ENCODE assay signal across 14 cellular contexts in the genomic region with DNA sequence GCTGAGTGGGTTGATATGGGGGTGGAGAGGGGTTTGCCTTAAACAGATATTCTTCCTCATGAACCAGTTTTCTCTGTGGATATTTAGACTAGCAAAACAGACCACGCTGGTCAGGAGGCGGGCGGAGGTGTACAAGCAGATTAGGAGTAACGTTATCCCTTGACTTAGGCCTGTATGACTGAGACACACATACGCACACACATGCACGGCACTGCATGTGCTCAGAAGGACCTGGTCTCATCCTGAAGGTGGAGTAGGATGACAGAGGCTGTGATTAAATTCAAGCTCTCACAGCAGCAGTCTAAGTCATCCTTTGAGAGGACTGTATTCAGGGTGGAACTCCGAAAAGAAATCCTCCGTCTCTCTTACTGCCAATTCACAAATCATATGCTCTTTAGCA.
A peak's percentile ranks its signal among the peaks of the same experiment; 100 is the strongest.
DNase-seq lines count a peak whose midpoint lies in the region; ATAC-seq and TF ChIP-seq lines count a peak whose summit lies in the region.
"Had no signal": no experiment of that assay in that cellular context is flagged by ENCODE, and none has a peak within 500 bp of the region (broad histone marks: within the 10 kb centered on the region; RNA-seq: fewer than 3 reads in every experiment).

No MANE protein-coding gene starts in this region.

- no peaks in the 10 kb centered on the region for H4K20me1 ChIP-seq in H9 (ENCODE audit: control insufficient read depth, insufficient read depth, insufficient read length)

- H3K4me3 ChIP-seq in neuronal stem cell (ENCODE audit: low read length in 2 of 2): peak overlapping the region in 1 of 2 donors; percentile 34
- H3K4me3 ChIP-seq: GM23248 had no signal

- no peak overlapping the region for H3T11ph ChIP-seq in H9 (ENCODE audit: low read length)

- no peak overlapping the region for H4K5ac ChIP-seq in H9 (ENCODE audit: insufficient read length, low read depth, low read length)

- H4K8ac ChIP-seq in H9 (replicated peaks; ENCODE audit: insufficient read length, low read depth, low read length) (no peak overlapping the region), neuronal stem cell (ENCODE audit: low read depth, low read length) (no peak overlapping the region)

- H3K18ac ChIP-seq in H9 (ENCODE audit: insufficient read length, low read depth, low read length) (no peak overlapping the region), neuronal stem cell (ENCODE audit: low read length) (no peak overlapping the region)

- H3K23ac ChIP-seq in H9 (ENCODE audit: insufficient read length, low read depth, low read length): no peak overlapping the region
- no peak overlapping the region for H3K23ac ChIP-seq in neuronal stem cell (ENCODE audit: low read depth, low read length, poor library complexity)

- no peak for ATAC-seq in GM21367 (IDR thresholded peaks at IDR 0.05; ENCODE audit: unreplicated experiment)
- ATAC-seq: CD8-positive, alpha-beta T cell; stimulated activated memory B cell treated with anti-CD40 and anti-IgM and Interleukin-4, amounts not matched to agents 10 μg/mL and 1 μg/mL and 100 μg/mL, for 72 hours; T-helper 17 cell had no signal

- no peak overlapping the region for H3K4ac ChIP-seq in H9 (ENCODE audit: low read depth, low read length)
- no peak overlapping the region for H3K4ac ChIP-seq in neuronal stem cell (ENCODE audit: low read length)

- H3K27ac ChIP-seq in H9 (ENCODE audit: insufficient read length, low read depth, low read length) (no peak overlapping the region), neuronal stem cell (replicated peaks; ENCODE audit: low read length) (no peak overlapping the region)
- H3K27ac ChIP-seq: GM23248 had no signal

- H3K9ac ChIP-seq in H9 (ENCODE audit: extremely low read depth, insufficient read length, low read length) (no peak overlapping the region), neuronal stem cell (ENCODE audit: low read depth, low read length, poor library complexity) (no peak overlapping the region)
- H3K9ac ChIP-seq: GM23248 had no signal

- peak overlapping the region; percentile 63 to 74 for H3K4me3 Mint-ChIP-seq in H9
- H3K4me3 Mint-ChIP-seq: CD8-positive, alpha-beta T cell; stimulated activated memory B cell treated with anti-CD40 and anti-IgM and Interleukin-4, amounts not matched to agents 10 μg/mL and 1 μg/mL and 100 μg/mL, for 72 hours; T-helper 17 cell had no signal

- H3K27me3 ChIP-seq in H9 (ENCODE audit: insufficient read depth, low read length) (no peaks in the 10 kb centered on the region), neuronal stem cell (ENCODE audit: control insufficient read depth in 3 of 3, insufficient read depth in 3 of 3, low read depth in 1 of 3, low read length in 3 of 3) (peaks cover 0 to 2% (median 0%) of the 10 kb centered on the region in 3 experiments)

- H2BK120ac ChIP-seq in H9 (ENCODE audit: low read depth, low read length, poor library complexity, severe bottlenecking): no peak overlapping the region
- H2BK120ac ChIP-seq in neuronal stem cell (ENCODE audit: low read depth, low read length): no peak overlapping the region

- H2BK15ac ChIP-seq in H9 (ENCODE audit: low read depth, low read length) (no peak overlapping the region), neuronal stem cell (ENCODE audit: low read length) (no peak overlapping the region)

- peaks cover 23% of the 10 kb centered on the region for H3K27me3 Mint-ChIP-seq in H9 (ENCODE audit: low read depth)

- no peaks in the 10 kb centered on the region for H3K9me3 ChIP-seq in H9 (ENCODE audit: control insufficient read depth, low read depth, low read length)
- H3K9me3 ChIP-seq in neuronal stem cell (replicated peaks in 1 of 2; ENCODE audit: control insufficient read depth in 2 of 2, insufficient read depth in 1 of 2, low read depth in 1 of 2, low read length in 2 of 2): no peaks in the 10 kb centered on the region

- peaks cover 5% of the 10 kb centered on the region for H3K23me2 ChIP-seq in H9 (ENCODE audit: insufficient read length, low read depth, low read length, poor library complexity, severe bottlenecking)

- no peak overlapping the region for H3K14ac ChIP-seq in H9 (ENCODE audit: insufficient read depth, low read length)
- H3K14ac ChIP-seq in neuronal stem cell (ENCODE audit: low read length): no peak overlapping the region

- no peak overlapping the region for H2BK12ac ChIP-seq in H9 (ENCODE audit: insufficient read length, low read depth, low read length)
- no peak overlapping the region for H2BK12ac ChIP-seq in neuronal stem cell (ENCODE audit: low read length)

- no peak overlapping the region for H2BK20ac ChIP-seq in H9 (ENCODE audit: low read depth, low read length, poor library complexity, severe bottlenecking)

- no peaks in the 10 kb centered on the region for H3K36me3 Mint-ChIP-seq in H9 (ENCODE audit: insufficient read depth in 1 of 3, low read depth in 3 of 3)
- H3K36me3 Mint-ChIP-seq: CD8-positive, alpha-beta T cell; stimulated activated memory B cell treated with anti-CD40 and anti-IgM and Interleukin-4, amounts not matched to agents 10 μg/mL and 1 μg/mL and 100 μg/mL, for 72 hours had no signal

- no peaks in the 10 kb centered on the region for H3K36me3 ChIP-seq in neuronal stem cell (replicated peaks in 1 of 2; ENCODE audit: control insufficient read depth in 2 of 2, insufficient read depth in 2 of 2, low read length in 2 of 2)

- H3K79me1 ChIP-seq in H9 (ENCODE audit: insufficient read depth, low read depth, low read length, poor library complexity, severe bottlenecking) (no peaks in the 10 kb centered on the region), neuronal stem cell (ENCODE audit: low read depth, low read length) (no peaks in the 10 kb centered on the region)

- H3K4me2 ChIP-seq in H9 (ENCODE audit: insufficient read depth, insufficient read length, low read length) (peak overlapping the region; percentile 65), neuronal stem cell (ENCODE audit: insufficient read depth, low read length, poor library complexity, severe bottlenecking) (no peak overlapping the region)

- H2BK5ac ChIP-seq in H9 (ENCODE audit: insufficient read length, low read length) (no peak overlapping the region), neuronal stem cell (ENCODE audit: low read length) (no peak overlapping the region)

- H4K91ac ChIP-seq in H9 (ENCODE audit: insufficient read length, low read depth, low read length) (no peak overlapping the region), neuronal stem cell (ENCODE audit: low read depth, low read length, poor library complexity) (no peak overlapping the region)

- 0 out of 7 replicates have a peak overlapping the region, but pooled peaks of 1 of the 3 experiments have one; percentile 28 for H3K27ac Mint-ChIP-seq in H9
- H3K27ac Mint-ChIP-seq: CD8-positive, alpha-beta T cell; stimulated activated memory B cell treated with anti-CD40 and anti-IgM and Interleukin-4, amounts not matched to agents 10 μg/mL and 1 μg/mL and 100 μg/mL, for 72 hours; T-helper 17 cell had no signal

- no peak overlapping the region for H2AK5ac ChIP-seq in H9 (ENCODE audit: insufficient read length, low read length)
- H2AK5ac ChIP-seq in neuronal stem cell (ENCODE audit: low read depth, low read length): no peak overlapping the region

- H3K56ac ChIP-seq in H9 (ENCODE audit: insufficient read length, low read depth, low read length): no peak overlapping the region

- peaks cover 36 to 38% of the 10 kb centered on the region in 2 experiments for H3K4me1 Mint-ChIP-seq in H9
- H3K4me1 Mint-ChIP-seq: stimulated activated memory B cell treated with anti-CD40 and anti-IgM and Interleukin-4, amounts not matched to agents 10 μg/mL and 1 μg/mL and 100 μg/mL, for 72 hours; T-helper 17 cell had no signal

- no CpG with 5 or more reads among the region's 8 CpGs for WGBS in H9 (ENCODE audit: extremely low coverage, insufficient read length, low lambda C conversion rate)
- no CpG with 5 or more reads among the region's 8 CpGs for WGBS in neuronal stem cell (ENCODE audit: extremely low coverage in 2 of 2, insufficient read length in 2 of 2, insufficient replicate concordance in 1 of 2), 2 donors

- H2AFZ ChIP-seq in H9 (ENCODE audit: low read length) (no peak overlapping the region), neuronal stem cell (ENCODE audit: low read length) (peak overlapping the region; percentile 13)
- H2AFZ ChIP-seq: GM23248 had no signal

- H3K79me2 ChIP-seq in H9 (ENCODE audit: insufficient read depth, low read length): no peaks in the 10 kb centered on the region

- H3K4me1 ChIP-seq in H9 (ENCODE audit: insufficient read depth, low read length): peaks cover 3% of the 10 kb centered on the region; the same call in 1 of the 2 replicates
- peaks cover 11 to 18% of the 10 kb centered on the region in 2 donors for H3K4me1 ChIP-seq in neuronal stem cell (ENCODE audit: control insufficient read depth in 2 of 2, insufficient read depth in 1 of 2, low read depth in 1 of 2, low read length in 2 of 2)

- TF ChIP-seq CTCF in H9 (conservative IDR thresholded peaks at IDR 0.05): no peak

- H3K9me3 Mint-ChIP-seq in H9: no peaks in the 10 kb centered on the region; a peak in 1 of 5 replicates
- H3K9me3 Mint-ChIP-seq: CD8-positive, alpha-beta T cell; stimulated activated memory B cell treated with anti-CD40 and anti-IgM and Interleukin-4, amounts not matched to agents 10 μg/mL and 1 μg/mL and 100 μg/mL, for 72 hours had no signal

- no peak for DNase-seq in H9
- DNase-seq in SK-N-DZ (ENCODE audit: low spot score): peak; percentile 43
- peak; percentile 69 for DNase-seq in glomerular visceral epithelial cell (ENCODE audit: extremely low spot score)
- no peak for DNase-seq in neuronal stem cell (ENCODE audit: low spot score)
- no peak for DNase-seq in Kasumi-1 (lab: John Stamatoyannopoulos, UW)
- no peak for DNase-seq in NOMO-1 (lab: John Stamatoyannopoulos, UW; ENCODE audit: unreplicated experiment in 2 of 2)
- DNase-seq: CD8-positive, alpha-beta T cell; GM23248; NCI-H1930; OCI-M1; stimulated activated CD4-positive, alpha-beta T cell treated with anti-CD3 and anti-CD28 coated beads, Interleukin-1b, Interleukin-23, amount 100 ng/mL, for 48 hours; T-helper 17 cell had no signal

Comparison
In these comparisons a context has a peak if more than half of its experiments do, and no peak if none do; other contexts are left out.
1. DNase-seq: peak in SK-N-DZ (single experiment) and glomerular visceral epithelial cell (single experiment); none in H9 (single experiment), neuronal stem cell (single experiment), Kasumi-1 (0 of 2) and NOMO-1 (0 of 2).